ENCODE assay signal across 24 cellular contexts in the genomic region with DNA sequence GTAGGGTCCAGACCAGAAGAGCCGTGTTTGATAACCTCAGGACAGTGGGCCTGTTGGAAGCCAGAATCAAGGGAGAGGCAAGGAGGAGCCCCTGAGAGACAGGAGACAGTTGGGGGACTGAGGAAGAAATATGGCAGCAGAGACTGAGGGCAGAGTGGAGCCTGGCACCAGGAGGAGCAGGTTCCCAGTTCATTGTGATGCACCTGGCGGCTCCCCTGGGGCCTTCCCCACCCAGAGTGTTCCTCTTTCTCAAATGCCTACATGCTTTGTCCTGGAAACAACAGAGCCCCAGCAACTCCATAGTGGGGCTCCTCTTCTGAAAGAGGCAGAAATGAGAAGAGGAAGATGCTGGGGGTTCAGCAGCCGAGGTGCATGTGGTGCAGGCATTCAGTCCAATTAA.
"Had no signal": no experiment of that assay in that cellular context is flagged by ENCODE, and none has a peak within 500 bp of the region (broad histone marks: within the 10 kb centered on the region; RNA-seq: fewer than 3 reads in every experiment).

No MANE protein-coding gene starts in this region.

- H3K27ac ChIP-seq: body of pancreas, pancreas, psoas muscle, right atrium auricular region, thyroid gland, upper lobe of right lung had no signal

- H3K9me3 Mint-ChIP-seq: activated CD4-positive, alpha-beta memory T cell treated with anti-CD3 and anti-CD28 coated beads for 36 hours; activated naive CD4-positive, alpha-beta T cell treated with anti-CD3 and anti-CD28 coated beads, Interleukin-2, amount 50 U/mL, for 24 hours; activated T-helper 1 cell treated with anti-CD3 and anti-CD28 coated beads, Interleukin-12 subunit alpha, Interleukin-12 subunit beta, Interleukin-2, Interleukin-4 antibody, amounts not matched to agents 30 ng/mL and 10 ng/mL and 1 ng/mL, durations not matched to agents 14 hours and 24 hours and 36 hours; mesothelial cell of epicardium had no signal

- H3K36me3 Mint-ChIP-seq: activated CD4-positive, alpha-beta memory T cell treated with anti-CD3 and anti-CD28 coated beads for 36 hours; activated naive CD4-positive, alpha-beta T cell treated with anti-CD3 and anti-CD28 coated beads, Interleukin-2, amount 50 U/mL, for 24 hours; mesothelial cell of epicardium; naive thymus-derived CD8-positive, alpha-beta T cell had no signal

- H3K4me1 Mint-ChIP-seq: activated naive CD4-positive, alpha-beta T cell treated with anti-CD3 and anti-CD28 coated beads, Interleukin-2, amount 50 U/mL, for 24 hours; naive thymus-derived CD8-positive, alpha-beta T cell had no signal

- H3K4me3 Mint-ChIP-seq: activated CD4-positive, alpha-beta memory T cell treated with anti-CD3 and anti-CD28 coated beads for 36 hours; activated naive CD4-positive, alpha-beta T cell treated with anti-CD3 and anti-CD28 coated beads, Interleukin-2, amount 50 U/mL, for 24 hours; activated T-helper 1 cell treated with anti-CD3 and anti-CD28 coated beads, Interleukin-12 subunit alpha, Interleukin-12 subunit beta, Interleukin-2, Interleukin-4 antibody, amounts not matched to agents 30 ng/mL and 10 ng/mL and 1 ng/mL, durations not matched to agents 14 hours and 24 hours and 36 hours; mesothelial cell of epicardium; naive thymus-derived CD8-positive, alpha-beta T cell had no signal

- H3K27ac Mint-ChIP-seq: activated CD4-positive, alpha-beta memory T cell treated with anti-CD3 and anti-CD28 coated beads for 36 hours; activated naive CD4-positive, alpha-beta T cell treated with anti-CD3 and anti-CD28 coated beads, Interleukin-2, amount 50 U/mL, for 24 hours; activated T-helper 1 cell treated with anti-CD3 and anti-CD28 coated beads, Interleukin-12 subunit alpha, Interleukin-12 subunit beta, Interleukin-2, Interleukin-4 antibody, amounts not matched to agents 30 ng/mL and 10 ng/mL and 1 ng/mL, durations not matched to agents 14 hours and 24 hours and 36 hours; mesothelial cell of epicardium; naive thymus-derived CD8-positive, alpha-beta T cell had no signal

- H3K27me3 Mint-ChIP-seq: activated CD4-positive, alpha-beta memory T cell treated with anti-CD3 and anti-CD28 coated beads for 36 hours; activated naive CD4-positive, alpha-beta T cell treated with anti-CD3 and anti-CD28 coated beads, Interleukin-2, amount 50 U/mL, for 24 hours had no signal

- H3K36me3 ChIP-seq: pancreas, right atrium auricular region, thyroid gland, upper lobe of right lung had no signal

- H3K4me1 ChIP-seq: psoas muscle, right atrium auricular region, thyroid gland, upper lobe of right lung had no signal

- H3K4me3 ChIP-seq: body of pancreas, pancreas, psoas muscle, right atrium auricular region, thyroid gland, upper lobe of right lung had no signal

- H3K27me3 ChIP-seq: body of pancreas, pancreas, right atrium auricular region, thyroid gland, upper lobe of right lung had no signal

- ATAC-seq: body of pancreas; left ventricle myocardium superior; naive thymus-derived CD8-positive, alpha-beta T cell; pancreas; psoas muscle; stimulated activated naive CD8-positive, alpha-beta T cell treated with anti-CD3 and anti-CD28 coated beads, Interleukin-15, Interleukin-2, amounts not matched to agents 100 U/mL and 50 U/mL, for 24 hours; upper lobe of right lung had no signal

- H3K9me3 ChIP-seq: body of pancreas, pancreas, psoas muscle, right atrium auricular region, thyroid gland, upper lobe of right lung had no signal

- DNase-seq: activated CD4-positive, alpha-beta memory T cell treated with anti-CD3 and anti-CD28 coated beads for 36 hours; activated CD4-positive, alpha-beta T cell treated with anti-CD3 and anti-CD28 coated beads for 48 hours; activated CD4-positive, CD25-positive, alpha-beta regulatory T cell; activated gamma-delta T cell treated with Interleukin-2 at 50 U/mL for 16 hours; anterior cingulate cortex; body of pancreas; effector CD4-positive, alpha-beta T cell; erythroblast; foreskin fibroblast; left ventricle myocardium superior; mammary epithelial cell; naive thymus-derived CD8-positive, alpha-beta T cell; pancreas; psoas muscle; stimulated activated CD4-positive, alpha-beta T cell treated with anti-CD3 and anti-CD28 coated beads, Interleukin-12 subunit alpha, Interleukin-12 subunit beta, amount 100 ng/mL, for 4 hours; stimulated activated CD4-positive, alpha-beta T cell treated with anti-CD3 and anti-CD28 coated beads, Interleukin-4, amount 100 ng/mL, for 4 hours; stimulated activated naive CD8-positive, alpha-beta T cell treated with anti-CD3 and anti-CD28 coated beads, Interleukin-15, Interleukin-2, amounts not matched to agents 100 U/mL and 50 U/mL, for 24 hours; T-helper 9 cell; thyroid gland; upper lobe of right lung had no signal
